ENCODE assay signal across 21 cellular contexts in genomic region chr22:36692280-36692679, GRCh38. TPM values are rescaled to one million over a fixed set of nuclear protein-coding genes. Genes with fewer than 3 reads are reported as not detected.
DNase-seq lines count a peak whose midpoint lies in the region; ATAC-seq and TF ChIP-seq lines count a peak whose summit lies in the region.
"Had no signal": no experiment of that assay in that cellular context is flagged by ENCODE, and none has a peak within 500 bp of the region (broad histone marks: within the 10 kb centered on the region; RNA-seq: fewer than 3 reads in every experiment).

No MANE protein-coding gene starts in this region.

- no peak overlapping the region for H3K27ac Mint-ChIP-seq in neural progenitor cell
- H3K27ac Mint-ChIP-seq: B cell; CD14-positive monocyte; CD4-positive, alpha-beta memory T cell; CD4-positive, CD25-positive, alpha-beta regulatory T cell had no signal

- H3K4me3 Mint-ChIP-seq in neural progenitor cell = no peak overlapping the region
- H3K4me3 Mint-ChIP-seq: B cell; CD14-positive monocyte; CD4-positive, alpha-beta memory T cell; CD4-positive, CD25-positive, alpha-beta regulatory T cell had no signal

- peaks cover 15% of the 10 kb centered on the region for H3K27me3 Mint-ChIP-seq in neural progenitor cell (ENCODE audit: insufficient read depth, low read depth)

- H2AFZ ChIP-seq in neural progenitor cell (replicated peaks) = no peak overlapping the region

- H4K20me1 ChIP-seq in BLaER1 (no peaks in the 10 kb centered on the region), neural progenitor cell (ENCODE audit: low read depth) (no peaks in the 10 kb centered on the region)

- H3K4me1 Mint-ChIP-seq in neural progenitor cell = no peaks in the 10 kb centered on the region
- H3K4me1 Mint-ChIP-seq: B cell; CD4-positive, alpha-beta memory T cell; CD4-positive, CD25-positive, alpha-beta regulatory T cell had no signal

- no peaks in the 10 kb centered on the region for H3K36me3 Mint-ChIP-seq in neural progenitor cell
- H3K36me3 Mint-ChIP-seq: CD14-positive monocyte; CD4-positive, alpha-beta memory T cell; CD4-positive, CD25-positive, alpha-beta regulatory T cell had no signal

- peaks cover 16% of the 10 kb centered on the region for H3K4me1 ChIP-seq in BLaER1
- H3K4me1 ChIP-seq in neural progenitor cell = peaks cover 8% of the 10 kb centered on the region
- H3K4me1 ChIP-seq: A549, Caco-2 had no signal

- H3K27ac ChIP-seq in BLaER1 (no peak overlapping the region), neural progenitor cell (no peak overlapping the region)
- H3K27ac ChIP-seq: 22Rv1, A549 had no signal

- H3K4me2 ChIP-seq in BLaER1 (peak overlapping the region; percentile 17), neural progenitor cell (no peak overlapping the region)
- H3K4me2 ChIP-seq: A549 had no signal

- DNase-seq in H7 (peak; percentile 35), neural progenitor cell (ENCODE audit: low spot score) (peak; percentile 19), NCI-H2196 (lab: John Stamatoyannopoulos, UW; ENCODE audit: unreplicated experiment) (no peak)
- DNase-seq: AML-193; C1 segment of cervical spinal cord; Caco-2; Calu3; CD4-positive, alpha-beta memory T cell; CD4-positive, CD25-positive, alpha-beta regulatory T cell; DMS79 treated with DMSO at 0.1 percent for 48 hours; EL; GDM1 had no signal

- no peaks in the 10 kb centered on the region for H3K9me3 Mint-ChIP-seq in neural progenitor cell

- ATAC-seq in GM21423 (IDR thresholded peaks at IDR 0.05; ENCODE audit: unreplicated experiment) = no peak
- ATAC-seq: A549, GM12878 had no signal

- peaks cover 9% of the 10 kb centered on the region for H3F3A ChIP-seq in neural progenitor cell (ENCODE audit: low read depth)

- H3K4me3 ChIP-seq in BLaER1 (no peak overlapping the region), H7 (ENCODE audit: insufficient read depth, low read depth, low read length) (no peak overlapping the region), neural progenitor cell (no peak overlapping the region)
- H3K4me3 ChIP-seq: A549, GM12878 had no signal

- peaks cover 12% of the 10 kb centered on the region for H3K27me3 ChIP-seq in BLaER1
- H3K27me3 ChIP-seq in H7 (ENCODE audit: control insufficient read depth, insufficient read depth, low read length) = no peaks in the 10 kb centered on the region
- H3K27me3 ChIP-seq in neural progenitor cell = no peaks in the 10 kb centered on the region

- H3K79me2 ChIP-seq in neural progenitor cell (ENCODE audit: low read depth) = no peaks in the 10 kb centered on the region

- H3K9ac ChIP-seq in BLaER1 (no peak overlapping the region), neural progenitor cell (no peak overlapping the region)

- H3K9me3 ChIP-seq in BLaER1 (no peaks in the 10 kb centered on the region), neural progenitor cell (ENCODE audit: low read depth) (no peaks in the 10 kb centered on the region)
- H3K9me3 ChIP-seq: A549, Caco-2 had no signal

- H3K36me3 ChIP-seq in BLaER1 = no peaks in the 10 kb centered on the region
- no peaks in the 10 kb centered on the region for H3K36me3 ChIP-seq in H7 (replicated peaks; ENCODE audit: control insufficient read depth, insufficient read depth, low read length)
- no peaks in the 10 kb centered on the region for H3K36me3 ChIP-seq in neural progenitor cell

- TF ChIP-seq CTCF in neural progenitor cell (IDR thresholded peaks at IDR 0.05) = no peak

RNA-seq across cellular contexts. Expression of gene CACNG2, which starts 11.3 kb away (rescaled TPM):
- 0.15 TPM in 1 of 2 replicates, not detected in the other for total RNA-seq in H7 (2014; rRNA removed; shearing (Covaris generic))
- not detected in 2 replicates for total RNA-seq in neural progenitor cell (ENCODE audit: low replicate concordance)
- total RNA-seq: A172; B cell; Caco-2; Calu3; CD4-positive, alpha-beta memory T cell; CD4-positive, CD25-positive, alpha-beta regulatory T cell; G401; GM12878 had no signal
